In genomic region chr11:3840289-3840869, GRCh38 we compare ENCODE assay signal across 8 cellular contexts. TPM values are rescaled to one million over a fixed set of nuclear protein-coding genes. Genes with fewer than 3 reads are reported as not detected.
DNase-seq lines count a peak whose midpoint lies in the region; ATAC-seq and TF ChIP-seq lines count a peak whose summit lies in the region.

No MANE protein-coding gene starts in this region.

- H3K9ac ChIP-seq in stomach smooth muscle (ENCODE audit: low read length in 2 of 2), result peak overlapping the region; percentile 80 to 82

- no peaks in the 10 kb centered on the region for H3K27me3 ChIP-seq in stomach smooth muscle (ENCODE audit: control insufficient read depth in 1 of 2, insufficient read depth in 2 of 2, low read length in 2 of 2)

- H3K9me3 ChIP-seq in stomach smooth muscle (ENCODE audit: control insufficient read depth in 2 of 2, low read length in 2 of 2), result no peaks in the 10 kb centered on the region

- POLR2A ChIA-PET in MCF 10A (lab: Yijun Ruan, JAX), result interaction anchor here (0.6 to 2.9 kb wide), 13 partner anchors 10 to 233 kb away, joined by 3 to 45 read pairs (median 5); partner anchors contain the start of genes NUP98, PGAP2 and STIM1

- peak overlapping the region; percentile 80 to 81 for H3K4me3 ChIP-seq in stomach smooth muscle (ENCODE audit: low read length in 2 of 2)

- H3K9me3 Mint-ChIP-seq in MCF 10A (ENCODE audit: unreplicated experiment), result no peaks in the 10 kb centered on the region

- peaks cover 10% of the 10 kb centered on the region for H3K36me3 Mint-ChIP-seq in MCF 10A (ENCODE audit: insufficient read depth, unreplicated experiment)

- H3K36me3 ChIP-seq in stomach smooth muscle (ENCODE audit: control insufficient read depth in 2 of 2, insufficient read depth in 2 of 2, low read length in 2 of 2), result peaks cover 0 to 2% of the 10 kb centered on the region in 2 donors

- CTCF ChIA-PET in MCF 10A (lab: Yijun Ruan, JAX), result interaction anchor here (0.6 to 20.5 kb wide), 8 partner anchors 10 to 268 kb away, joined by 4 to 1105 read pairs (median 18); partner anchors contain the start of genes PGAP2 and STIM1

- DNase-seq in NCI-H526 (lab: John Stamatoyannopoulos, UW) (peak; percentile 27 to 94), NCI-H526 treated with DMSO at 0.1 percent for 48 hours (lab: John Stamatoyannopoulos, UW) (no peak), RPMI8226 (peak; percentile 21), MCF 10A (ENCODE audit: unreplicated experiment) (no peak), left lobe of liver (ENCODE audit: low spot score) (no peak), globus pallidus (ENCODE audit: low spot score) (no peak)

- H3K4me1 ChIP-seq in stomach smooth muscle (ENCODE audit: control insufficient read depth, insufficient read depth, low read length), result peaks cover 34% of the 10 kb centered on the region

- TF ChIP-seq CTCF in MCF 10A (IDR thresholded peaks at IDR 0.05; ENCODE audit: unreplicated experiment), result no peak

- H3K4me1 Mint-ChIP-seq in MCF 10A (ENCODE audit: insufficient read depth, unreplicated experiment), result peaks cover 27% of the 10 kb centered on the region

- H3K27ac Mint-ChIP-seq in MCF 10A (ENCODE audit: low read depth, unreplicated experiment), result peak overlapping the region; percentile 59

- BruUV-seq in MCF 10A (replicated peaks; lab: Mats Ljungman, UMichigan), result no TSS peak

- peak overlapping the region; percentile 80 for H3K4me3 Mint-ChIP-seq in MCF 10A (ENCODE audit: unreplicated experiment)

- no peaks in the 10 kb centered on the region for H3K27me3 Mint-ChIP-seq in MCF 10A (ENCODE audit: insufficient read depth, unreplicated experiment)

- peak; percentile 56 for ATAC-seq in left lobe of liver
- ATAC-seq in HG02610 (IDR thresholded peaks at IDR 0.05; ENCODE audit: unreplicated experiment), result no peak

- intact Hi-C loops in MCF 10A (cut with micrococcal nuclease), result no loop called here

- peak overlapping the region; percentile 82 for H3K27ac ChIP-seq in stomach smooth muscle (ENCODE audit: low read length)

RNA-seq across cellular contexts. Expression of gene RHOG, which starts 0.4 kb away (rescaled TPM):
- 32.6 and 35.7 TPM in 2 replicates for total RNA-seq in MCF 10A (2022)
- total RNA-seq in left lobe of liver, result 15.5 TPM

RNA-seq across cellular contexts. Expression of gene STIM1, which starts 15.1 kb away (rescaled TPM):
- 41.2 and 56.2 TPM in 2 replicates for total RNA-seq in MCF 10A (2022)
- 45.9 TPM for total RNA-seq in left lobe of liver

RNA-seq across cellular contexts. Expression of gene PGAP2, which starts 32.0 kb away (rescaled TPM):
- 27.2 and 28.2 TPM in 2 replicates for total RNA-seq in MCF 10A (2022)
- 20.8 TPM for total RNA-seq in left lobe of liver

RNA-seq across cellular contexts. Expression of gene NUP98, which starts 43.0 kb away (rescaled TPM):
- total RNA-seq in MCF 10A (2022) (79.4 and 83.7 TPM in 2 replicates), left lobe of liver (24.7 TPM)

Comparison
In these comparisons a context has a peak if more than half of its experiments do, and no peak if none do; other contexts are left out.
1. DNase-seq: peak in NCI-H526 (2 of 2) and RPMI8226 (single experiment); none in NCI-H526 treated with DMSO at 0.1 percent for 48 hours (single experiment), MCF 10A (single experiment), left lobe of liver (single experiment) and globus pallidus (single experiment).